Comparison of ENCODE assay signal across 15 cellular contexts in genomic region chr1:6179564-6180175, GRCh38. TPM values are rescaled to one million over a fixed set of nuclear protein-coding genes. Genes with fewer than 3 reads are reported as not detected.
DNase-seq lines count a peak whose midpoint lies in the region; ATAC-seq and TF ChIP-seq lines count a peak whose summit lies in the region.
"Had no signal": no experiment of that assay in that cellular context is flagged by ENCODE, and none has a peak within 500 bp of the region (broad histone marks: within the 10 kb centered on the region; RNA-seq: fewer than 3 reads in every experiment).

No MANE protein-coding gene starts in this region.

- H3K4me1 ChIP-seq in left ventricle myocardium inferior: peaks cover 27% of the 10 kb centered on the region
- H3K4me1 ChIP-seq in right atrium auricular region: peaks cover 0 to 25% of the 10 kb centered on the region in 2 donors
- H3K4me1 ChIP-seq in vagina: peaks cover 23% of the 10 kb centered on the region

- H3K27me3 ChIP-seq in left ventricle myocardium inferior (ENCODE audit: low read depth) (peaks cover 64% of the 10 kb centered on the region), right atrium auricular region (peaks cover 0 to 8% of the 10 kb centered on the region in 2 donors), kidney epithelial cell (ENCODE audit: control insufficient read depth, insufficient read depth, low read length) (peaks cover 51% of the 10 kb centered on the region), vagina (no peaks in the 10 kb centered on the region)

- H3K9me3 Mint-ChIP-seq in WTC11: no peaks in the 10 kb centered on the region
- no peaks in the 10 kb centered on the region for H3K9me3 Mint-ChIP-seq in stimulated activated effector memory CD8-positive, alpha-beta T cell treated with anti-CD3 and anti-CD28 coated beads, Interleukin-12 subunit alpha, Interleukin-12 subunit beta, amount 100 ng/mL, for 72 hours
- H3K9me3 Mint-ChIP-seq: activated naive CD4-positive, alpha-beta T cell treated with anti-CD3 and anti-CD28 coated beads, Interleukin-2, amount 50 U/mL, for 72 hours; neural crest cell had no signal

- H3K36me3 ChIP-seq in left ventricle myocardium inferior (no peaks in the 10 kb centered on the region), right atrium auricular region (no peaks in the 10 kb centered on the region), kidney epithelial cell (ENCODE audit: control insufficient read depth, insufficient read depth, low read length) (no peaks in the 10 kb centered on the region), vagina (no peaks in the 10 kb centered on the region)

- no peak for TF ChIP-seq CTCF in left ventricle myocardium inferior (IDR thresholded peaks at IDR 0.05; ENCODE audit: borderline replicate concordance)
- no peak for TF ChIP-seq CTCF in right atrium auricular region (IDR thresholded peaks at IDR 0.05)
- TF ChIP-seq CTCF in WTC11 (IDR thresholded peaks at IDR 0.05): no peak
- no peak for TF ChIP-seq CTCF in kidney epithelial cell (IDR thresholded peaks at IDR 0.05; ENCODE audit: insufficient read depth, low read length, poor library complexity, severe bottlenecking)
- TF ChIP-seq CTCF in vagina (IDR thresholded peaks at IDR 0.05): no peak

- POLR2A ChIA-PET in WTC11 (lab: Charles Lee): interaction anchor here (1.0 kb wide), 1 partner anchor 13 kb away, joined by 3 read pairs; no protein-coding TSS in a partner anchor

- no peak overlapping the region for H3K27ac ChIP-seq in left ventricle myocardium inferior (replicated peaks)
- H3K27ac ChIP-seq in right atrium auricular region: no peak overlapping the region
- no peak overlapping the region for H3K27ac ChIP-seq in vagina

- H3K4me1 Mint-ChIP-seq in WTC11: peaks cover 33% of the 10 kb centered on the region
- peaks cover 22% of the 10 kb centered on the region for H3K4me1 Mint-ChIP-seq in stimulated activated effector memory CD8-positive, alpha-beta T cell treated with anti-CD3 and anti-CD28 coated beads, Interleukin-12 subunit alpha, Interleukin-12 subunit beta, amount 100 ng/mL, for 72 hours

- no peak overlapping the region for H3K4me3 Mint-ChIP-seq in WTC11
- no peak overlapping the region for H3K4me3 Mint-ChIP-seq in stimulated activated effector memory CD8-positive, alpha-beta T cell treated with anti-CD3 and anti-CD28 coated beads, Interleukin-12 subunit alpha, Interleukin-12 subunit beta, amount 100 ng/mL, for 72 hours
- H3K4me3 Mint-ChIP-seq: activated CD8-positive, alpha-beta memory T cell treated with anti-CD3 and anti-CD28 coated beads, Interleukin-2, amount 10 ng/mL, durations not matched to agents 7 days and 5 days; neural crest cell had no signal

- ATAC-seq in WTC11 (no peak), GM19023 (IDR thresholded peaks at IDR 0.05; ENCODE audit: unreplicated experiment) (no peak)
- ATAC-seq in stimulated activated effector memory CD8-positive, alpha-beta T cell treated with anti-CD3 and anti-CD28 coated beads, Interleukin-12 subunit alpha, Interleukin-12 subunit beta, amount 100 ng/mL, for 72 hours: no peak
- ATAC-seq: activated CD8-positive, alpha-beta memory T cell treated with anti-CD3 and anti-CD28 coated beads, Interleukin-2, amount 10 ng/mL, durations not matched to agents 7 days and 5 days had no signal

- intact Hi-C loops in left ventricle myocardium inferior (cut with micrococcal nuclease): loop anchor here (10.0 kb wide), 1 partner anchor 125 kb away; no protein-coding TSS in a partner anchor
- intact Hi-C loops in vagina (cut with DNase I): no loop called here

- no peaks in the 10 kb centered on the region for H3K36me3 Mint-ChIP-seq in WTC11
- H3K36me3 Mint-ChIP-seq in stimulated activated effector memory CD8-positive, alpha-beta T cell treated with anti-CD3 and anti-CD28 coated beads, Interleukin-12 subunit alpha, Interleukin-12 subunit beta, amount 100 ng/mL, for 72 hours: peaks cover 16% of the 10 kb centered on the region

- CTCF ChIA-PET in WTC11 (lab: Charles Lee): interaction anchor here (0.6 to 6.2 kb wide), 3 partner anchors 27 to 146 kb away, joined by 4 to 47 read pairs (median 5); partner anchors contain the start of gene RNF207

- DNase-seq in left ventricle myocardium inferior (no peak), right atrium auricular region (ENCODE audit: low spot score) (no peak), WTC11 (ENCODE audit: low spot score) (no peak), kidney epithelial cell (ENCODE audit: low read depth) (no peak), vagina (ENCODE audit: extremely low spot score in 2 of 2) (no peak), NCI-H1436 treated with DMSO at 0.1 percent for 48 hours (lab: John Stamatoyannopoulos, UW) (no peak)
- DNase-seq in stimulated activated effector memory CD8-positive, alpha-beta T cell treated with anti-CD3 and anti-CD28 coated beads, Interleukin-12 subunit alpha, Interleukin-12 subunit beta, amount 100 ng/mL, for 72 hours (ENCODE audit: low spot score in 2 of 2): no peak
- DNase-seq: activated CD8-positive, alpha-beta memory T cell treated with anti-CD3 and anti-CD28 coated beads, Interleukin-2, amount 10 ng/mL, durations not matched to agents 7 days and 5 days; cortex of kidney; NCI-H446 treated with DMSO at 0.1 percent for 48 hours; SIG-M5; stimulated activated CD8-positive, alpha-beta memory T cell treated with anti-CD3 and anti-CD28 coated beads, Interleukin-4, amount 100 ng/mL, for 48 hours had no signal

- H3K9me3 ChIP-seq in left ventricle myocardium inferior (replicated peaks): no peaks in the 10 kb centered on the region
- H3K9me3 ChIP-seq in right atrium auricular region: no peaks in the 10 kb centered on the region
- H3K9me3 ChIP-seq in vagina: no peaks in the 10 kb centered on the region

- no peak for TF ChIP-seq POLR2A in vagina (IDR thresholded peaks at IDR 0.05)

- H3K4me3 ChIP-seq in left ventricle myocardium inferior (peak overlapping the region; percentile 55), right atrium auricular region (peak overlapping the region in 1 of 2 donors; percentile 37), kidney epithelial cell (ENCODE audit: low read depth, low read length) (peak overlapping the region; percentile 8), vagina (peak overlapping the region; percentile 28 to 42)

- no peak overlapping the region for H3K27ac Mint-ChIP-seq in WTC11
- no peak overlapping the region for H3K27ac Mint-ChIP-seq in stimulated activated effector memory CD8-positive, alpha-beta T cell treated with anti-CD3 and anti-CD28 coated beads, Interleukin-12 subunit alpha, Interleukin-12 subunit beta, amount 100 ng/mL, for 72 hours
- H3K27ac Mint-ChIP-seq: activated CD8-positive, alpha-beta memory T cell treated with anti-CD3 and anti-CD28 coated beads, Interleukin-2, amount 10 ng/mL, durations not matched to agents 7 days and 5 days; activated naive CD4-positive, alpha-beta T cell treated with anti-CD3 and anti-CD28 coated beads, Interleukin-2, amount 50 U/mL, for 72 hours had no signal

- H3K27me3 Mint-ChIP-seq in WTC11 (ENCODE audit: low read depth): peaks cover 56% of the 10 kb centered on the region

TF ChIP-seq in WTC11, 78 proteins besides CTCF, POLR2A, EP300 and RAD21:
- TF ChIP-seq FOXP1 (CRISPR knock-in tag; IDR thresholded peaks at IDR 0.05; ENCODE audit: borderline replicate concordance): no peak
- TF ChIP-seq NFATC4 (CRISPR knock-in tag; IDR thresholded peaks at IDR 0.05): no peak
- 0 out of 2 replicates have a peak, but pooled peaks have one; percentile 9 for TF ChIP-seq E2F5 (CRISPR knock-in tag; IDR thresholded peaks at IDR 0.05)
- 0 out of 2 replicates have a peak, but pooled peaks have one; percentile 3 for TF ChIP-seq CREM (CRISPR knock-in tag; IDR thresholded peaks at IDR 0.05)
- TF ChIP-seq PREB (CRISPR knock-in tag; IDR thresholded peaks at IDR 0.05; ENCODE audit: borderline replicate concordance): no peak
- TF ChIP-seq USF2 (CRISPR knock-in tag; IDR thresholded peaks at IDR 0.05): no peak

RNA-seq across cellular contexts. Expression of gene CHD5, which starts 0.5 kb away (rescaled TPM):
- total RNA-seq in left ventricle myocardium inferior (0.19 TPM), right atrium auricular region (1 to 10 TPM in 1 of 2 donors, under 1 TPM in 1; 0.07 to 2.0 TPM), WTC11 (2021) (1.6 to 2.4 TPM (median 1.6 TPM) in 3 replicates), kidney epithelial cell (under 0.01 and 0.08 TPM in 2 replicates), vagina (2.0 TPM)

RNA-seq across cellular contexts. Expression of gene RPL22, which starts 19.7 kb away (rescaled TPM):
- total RNA-seq in left ventricle myocardium inferior: 250 TPM
- 100 to 1,000 TPM in 1 of 2 donors, 10 to 100 TPM in 1; 75.4 to 115 TPM for total RNA-seq in right atrium auricular region
- 441 to 512 TPM (median 491 TPM) in 3 replicates for total RNA-seq in WTC11 (2021)
- 193 and 205 TPM in 2 replicates for total RNA-seq in kidney epithelial cell
- 154 TPM for total RNA-seq in vagina

RNA-seq across cellular contexts. Expression of gene RNF207, which starts 26.2 kb away (rescaled TPM):
- total RNA-seq in left ventricle myocardium inferior (83.3 TPM), right atrium auricular region (10 to 100 TPM; 28.9 to 53.0 TPM), WTC11 (2021) (9.2 to 14.0 TPM (median 12.9 TPM) in 3 replicates), kidney epithelial cell (20.1 and 32.0 TPM in 2 replicates), vagina (19.4 TPM)

RNA-seq across cellular contexts. Expression of gene ICMT, which starts 56.1 kb away (rescaled TPM):
- total RNA-seq in left ventricle myocardium inferior (70.3 TPM), right atrium auricular region (10 to 100 TPM; 71.4 to 74.4 TPM), WTC11 (2021) (105 to 113 TPM (median 107 TPM) in 3 replicates), kidney epithelial cell (67.1 and 68.0 TPM in 2 replicates), vagina (43.2 TPM)
